In genomic region chr12:108826115-108826806, GRCh38 we compare ENCODE assay signal across 2 cellular contexts.
TF ChIP-seq lines count a peak whose summit lies in the region.

No MANE protein-coding gene starts in this region.

TF ChIP-seq in liver, 16 proteins besides CTCF, POLR2A, EP300 and RAD21:
- TF ChIP-seq SP1 (IDR thresholded peaks at IDR 0.05) = peak; percentile 25
- TF ChIP-seq MAX (IDR thresholded peaks at IDR 0.05) = peak; percentile 11
- no peak for TF ChIP-seq RXRA (IDR thresholded peaks at IDR 0.05)
- peak; percentile 32 for TF ChIP-seq NR2F2 (IDR thresholded peaks at IDR 0.05)
- TF ChIP-seq FOXA2 (IDR thresholded peaks at IDR 0.05) = no peak

TF ChIP-seq in HepG2, 621 proteins besides CTCF, POLR2A, EP300 and RAD21:
- TF ChIP-seq CREM (IDR thresholded peaks at IDR 0.05) = no peak
- no peak for TF ChIP-seq CREM (CRISPR knock-in tag; IDR thresholded peaks at IDR 0.05)
- no peak for TF ChIP-seq GFI1 (CRISPR knock-in tag; IDR thresholded peaks at IDR 0.05; ENCODE audit: borderline replicate concordance)
- TF ChIP-seq MXD4 (CRISPR knock-in tag; IDR thresholded peaks at IDR 0.05) = no peak
- TF ChIP-seq SAFB2 (CRISPR knock-in tag; IDR thresholded peaks at IDR 0.05; ENCODE audit: borderline replicate concordance, low read depth) = no peak
- TF ChIP-seq KDM5B (CRISPR knock-in tag; IDR thresholded peaks at IDR 0.05; ENCODE audit: borderline replicate concordance) = no peak
- no peak for TF ChIP-seq ZNF326 (CRISPR knock-in tag; IDR thresholded peaks at IDR 0.05; ENCODE audit: borderline replicate concordance)
- TF ChIP-seq RFX5 (IDR thresholded peaks at IDR 0.05; ENCODE audit: low read depth, low read length) = no peak
- TF ChIP-seq ZNF256 (CRISPR knock-in tag; conservative IDR thresholded peaks at IDR 0.05) = no peak
- no peak for TF ChIP-seq MIER2 (CRISPR knock-in tag; IDR thresholded peaks at IDR 0.05)
- TF ChIP-seq ZBTB37 (CRISPR knock-in tag; IDR thresholded peaks at IDR 0.05) = no peak
